Comparison of ENCODE assay signal across 16 cellular contexts in genomic region chr2:28471214-28471613, GRCh38. TPM values are rescaled to one million over a fixed set of nuclear protein-coding genes. Genes with fewer than 3 reads are reported as not detected.
A peak's percentile ranks its signal among the peaks of the same experiment; 100 is the strongest.
DNase-seq lines count a peak whose midpoint lies in the region; ATAC-seq and TF ChIP-seq lines count a peak whose summit lies in the region.
"Had no signal": no experiment of that assay in that cellular context is flagged by ENCODE, and none has a peak within 500 bp of the region (broad histone marks: within the 10 kb centered on the region; RNA-seq: fewer than 3 reads in every experiment).

No MANE protein-coding gene starts in this region.

- H2AFZ ChIP-seq in GM23248, result no peak overlapping the region

- no peak overlapping the region for H3K27ac ChIP-seq in RWPE1
- H3K27ac ChIP-seq in GM23248, result no peak overlapping the region
- H3K27ac ChIP-seq: body of pancreas, pancreas, transverse colon had no signal

- CTCF ChIA-PET in RWPE1 (lab: Yijun Ruan, JAX), result no interaction called here

- H3K4me1 Mint-ChIP-seq in activated naive CD8-positive, alpha-beta T cell treated with anti-CD3 and anti-CD28 coated beads, Interleukin-2, amount 10 ng/mL, durations not matched to agents 7 days and 5 days, result peaks cover 19% of the 10 kb centered on the region
- H3K4me1 Mint-ChIP-seq in activated naive CD8-positive, alpha-beta T cell treated with anti-CD3 and anti-CD28 coated beads for 36 hours, result peaks cover 11% of the 10 kb centered on the region

- no peaks in the 10 kb centered on the region for H3K79me2 ChIP-seq in GM23248 (ENCODE audit: insufficient read depth)

- H3K4me2 ChIP-seq in GM23248 (ENCODE audit: unreplicated experiment), result no peak overlapping the region

- H3K36me3 Mint-ChIP-seq in activated naive CD8-positive, alpha-beta T cell treated with anti-CD3 and anti-CD28 coated beads, Interleukin-2, amount 10 ng/mL, durations not matched to agents 7 days and 5 days, result no peaks in the 10 kb centered on the region
- no peaks in the 10 kb centered on the region for H3K36me3 Mint-ChIP-seq in activated naive CD8-positive, alpha-beta T cell treated with anti-CD3 and anti-CD28 coated beads for 36 hours
- H3K36me3 Mint-ChIP-seq: stimulated activated memory B cell treated with anti-CD40 and anti-IgM and Interleukin-4, amounts not matched to agents 10 μg/mL and 1 μg/mL and 100 μg/mL, for 72 hours had no signal

- H3K27me3 ChIP-seq in GM23248 (replicated peaks; ENCODE audit: insufficient read depth), result no peaks in the 10 kb centered on the region
- H3K27me3 ChIP-seq: body of pancreas, pancreas, transverse colon had no signal

- no peak for TF ChIP-seq CTCF in RWPE1 (conservative IDR thresholded peaks at IDR 0.05; ENCODE audit: low read depth)
- no peak for TF ChIP-seq CTCF in epithelial cell of esophagus (IDR thresholded peaks at IDR 0.05; ENCODE audit: insufficient read depth, low read depth, low read length, missing control alignments)
- no peak for TF ChIP-seq CTCF in GM13976 (IDR thresholded peaks at IDR 0.05; ENCODE audit: borderline replicate concordance, control extremely low read depth, extremely low read depth, insufficient read depth, missing control alignments)

- H3K9me2 ChIP-seq in GM23248 (ENCODE audit: insufficient read depth), result no peaks in the 10 kb centered on the region

- no peak for DNase-seq in activated naive CD8-positive, alpha-beta T cell treated with anti-CD3 and anti-CD28 coated beads, Interleukin-2, amount 10 ng/mL, durations not matched to agents 7 days and 5 days
- no peak for DNase-seq in activated naive CD8-positive, alpha-beta T cell treated with anti-CD3 and anti-CD28 coated beads for 36 hours
- DNase-seq in RWPE1 (ENCODE audit: low spot score) (peak; percentile 45), epithelial cell of esophagus (ENCODE audit: low read depth) (peak; percentile 42), SW 1271 (lab: John Stamatoyannopoulos, UW) (no peak), GM23248 (no peak), GM13976 (ENCODE audit: low spot score) (no peak)
- DNase-seq: body of pancreas, EL, HFFc6, left cardiac atrium, NCI-H187 treated with DMSO at 0.1 percent for 48 hours, pancreas had no signal

- H3K9ac ChIP-seq in GM23248, result no peak overlapping the region

- H3K27me3 Mint-ChIP-seq in activated naive CD8-positive, alpha-beta T cell treated with anti-CD3 and anti-CD28 coated beads, Interleukin-2, amount 10 ng/mL, durations not matched to agents 7 days and 5 days, result peaks cover 13% of the 10 kb centered on the region
- peaks cover 4% of the 10 kb centered on the region for H3K27me3 Mint-ChIP-seq in activated naive CD8-positive, alpha-beta T cell treated with anti-CD3 and anti-CD28 coated beads for 36 hours

- H3K4me3 ChIP-seq in epithelial cell of esophagus (ENCODE audit: low read length) (no peak overlapping the region), GM23248 (no peak overlapping the region)
- H3K4me3 ChIP-seq: body of pancreas, pancreas, transverse colon had no signal

- peaks cover 1% of the 10 kb centered on the region for H3K9me3 Mint-ChIP-seq in activated naive CD8-positive, alpha-beta T cell treated with anti-CD3 and anti-CD28 coated beads, Interleukin-2, amount 10 ng/mL, durations not matched to agents 7 days and 5 days
- H3K9me3 Mint-ChIP-seq in activated naive CD8-positive, alpha-beta T cell treated with anti-CD3 and anti-CD28 coated beads for 36 hours, result no peaks in the 10 kb centered on the region
- H3K9me3 Mint-ChIP-seq: stimulated activated memory B cell treated with anti-CD40 and anti-IgM and Interleukin-4, amounts not matched to agents 10 μg/mL and 1 μg/mL and 100 μg/mL, for 72 hours had no signal

- WGBS in GM23248 (ENCODE audit: low coverage in 1 of 2, low lambda C conversion rate in 2 of 2, missing lambda C conversion rate in 2 of 2), 2 experiments, result 47 to 62% methylated on average over 3 to 5 of the region's 5 CpGs

- H3K9me3 ChIP-seq in GM23248 (ENCODE audit: low read depth), result no peaks in the 10 kb centered on the region
- H3K9me3 ChIP-seq: body of pancreas, pancreas, transverse colon had no signal

- peak overlapping the region; percentile 43 for H3K27ac Mint-ChIP-seq in activated naive CD8-positive, alpha-beta T cell treated with anti-CD3 and anti-CD28 coated beads, Interleukin-2, amount 10 ng/mL, durations not matched to agents 7 days and 5 days
- no peak overlapping the region for H3K27ac Mint-ChIP-seq in activated naive CD8-positive, alpha-beta T cell treated with anti-CD3 and anti-CD28 coated beads for 36 hours
- H3K27ac Mint-ChIP-seq: HFFc6; stimulated activated memory B cell treated with anti-CD40 and anti-IgM and Interleukin-4, amounts not matched to agents 10 μg/mL and 1 μg/mL and 100 μg/mL, for 72 hours had no signal

- H4K20me1 ChIP-seq in GM23248 (ENCODE audit: insufficient read depth), result no peaks in the 10 kb centered on the region

- no peak for ATAC-seq in activated naive CD8-positive, alpha-beta T cell treated with anti-CD3 and anti-CD28 coated beads, Interleukin-2, amount 10 ng/mL, durations not matched to agents 7 days and 5 days (ENCODE audit: low read depth)
- ATAC-seq in GM21576 (IDR thresholded peaks at IDR 0.05; ENCODE audit: unreplicated experiment), result no peak
- ATAC-seq: body of pancreas; stimulated activated memory B cell treated with anti-CD40 and anti-IgM and Interleukin-4, amounts not matched to agents 10 μg/mL and 1 μg/mL and 100 μg/mL, for 72 hours had no signal

- H3K4me1 ChIP-seq in GM23248 (ENCODE audit: insufficient read depth), result peaks cover 5% of the 10 kb centered on the region
- H3K4me1 ChIP-seq: body of pancreas, pancreas had no signal

- H3K4me3 Mint-ChIP-seq in activated naive CD8-positive, alpha-beta T cell treated with anti-CD3 and anti-CD28 coated beads, Interleukin-2, amount 10 ng/mL, durations not matched to agents 7 days and 5 days, result no peak overlapping the region
- no peak overlapping the region for H3K4me3 Mint-ChIP-seq in activated naive CD8-positive, alpha-beta T cell treated with anti-CD3 and anti-CD28 coated beads for 36 hours
- H3K4me3 Mint-ChIP-seq: HFFc6; stimulated activated memory B cell treated with anti-CD40 and anti-IgM and Interleukin-4, amounts not matched to agents 10 μg/mL and 1 μg/mL and 100 μg/mL, for 72 hours had no signal

- in situ Hi-C loops in GM23248 (cut with MboI) (no loop called here), GM13976 (cut with MboI; ENCODE audit: low sequenced_read_pairs, unreplicated experiment) (no loop called here)

- H3K36me3 ChIP-seq in GM23248 (ENCODE audit: low read depth), result no peaks in the 10 kb centered on the region
- H3K36me3 ChIP-seq: pancreas, transverse colon had no signal

- POLR2A ChIA-PET in activated naive CD8-positive, alpha-beta T cell treated with anti-CD3 and anti-CD28 coated beads, Interleukin-2, amount 10 ng/mL, durations not matched to agents 7 days and 5 days (lab: Charles Lee), result no interaction called here
- POLR2A ChIA-PET in RWPE1 (lab: Yijun Ruan, JAX; ENCODE audit: low non-redundant PET), result no interaction called here

- no peaks in the 10 kb centered on the region for H3F3A ChIP-seq in GM23248 (ENCODE audit: insufficient read depth)

RNA-seq across cellular contexts. Expression of gene PLB1, which starts 24.6 kb away (rescaled TPM):
- under 1 TPM; 0.30 to 0.43 TPM for total RNA-seq in activated naive CD8-positive, alpha-beta T cell treated with anti-CD3 and anti-CD28 coated beads, Interleukin-2, amount 10 ng/mL, durations not matched to agents 7 days and 5 days
- 1 to 10 TPM in 1 of 2 experiments, under 1 TPM in 1; 0.99 to 1.4 TPM for total RNA-seq in activated naive CD8-positive, alpha-beta T cell treated with anti-CD3 and anti-CD28 coated beads for 36 hours
- 0.11 and 0.38 TPM in 2 replicates for total RNA-seq in GM23248 (2014; rRNA removed; shearing (Covaris generic))
- polyA plus RNA-seq in GM23248 (2016; fragmentation: Nextera tagmentation; extraction: Ambion mirVana), result 0.25 and 0.44 TPM in 2 replicates

Comparison
In these comparisons a context has a peak if more than half of its experiments do, and no peak if none do; other contexts are left out.
1. DNase-seq: peak in RWPE1 (single experiment) and epithelial cell of esophagus (single experiment); none in activated naive CD8-positive, alpha-beta T cell treated with anti-CD3 and anti-CD28 coated beads, Interleukin-2, amount 10 ng/mL, durations not matched to agents 7 days and 5 days (single experiment), activated naive CD8-positive, alpha-beta T cell treated with anti-CD3 and anti-CD28 coated beads for 36 hours (single experiment), SW 1271 (0 of 2), GM23248 (single experiment) and GM13976 (single experiment).